ENCODE assay signal across 8 cellular contexts in genomic region chr16:25066426-25066746, GRCh38. TPM values are rescaled to one million over a fixed set of nuclear protein-coding genes. Genes with fewer than 3 reads are reported as not detected.
A peak's percentile ranks its signal among the peaks of the same experiment; 100 is the strongest.
DNase-seq lines count a peak whose midpoint lies in the region; ATAC-seq, FAIRE-seq and TF ChIP-seq lines count a peak whose summit lies in the region.

No MANE protein-coding gene starts in this region.

- H3K36me3 Mint-ChIP-seq in activated CD8-positive, alpha-beta memory T cell treated with anti-CD3 and anti-CD28 coated beads, Interleukin-2, amount 10 ng/mL, durations not matched to agents 7 days and 5 days: no peaks in the 10 kb centered on the region

- POLR2A ChIA-PET in HepG2 (lab: Yijun Ruan, JAX): interaction anchor here (0.9 to 1.5 kb wide), 10 partner anchors 11 to 112 kb away, joined by 4 to 15 read pairs (median 5); partner anchors contain the start of gene ARHGAP17

- peak overlapping the region; percentile 88 for H3K27ac Mint-ChIP-seq in activated CD8-positive, alpha-beta memory T cell treated with anti-CD3 and anti-CD28 coated beads, Interleukin-2, amount 10 ng/mL, durations not matched to agents 7 days and 5 days

- H2AFZ ChIP-seq in HepG2 (ENCODE audit: low read length): no peak overlapping the region

- intact Hi-C loops in HepG2 (cut with micrococcal nuclease; ENCODE audit: unreplicated experiment): loop anchor here (5.0 kb wide), 1 partner anchor 41 kb away; no protein-coding TSS in a partner anchor

- TF ChIP-seq POLR2A in HepG2 (IDR thresholded peaks at IDR 0.05; ENCODE audit: insufficient read depth in 1 of 2, low read depth in 2 of 2, low read length in 2 of 2): no peak

- H3K27me3 ChIP-seq in adipocyte (replicated peaks; ENCODE audit: control insufficient read depth, insufficient read depth, low read length) (no peaks in the 10 kb centered on the region), HepG2 (ENCODE audit: control insufficient read depth in 1 of 2, insufficient read depth in 2 of 2, low read length in 2 of 2) (peaks cover 0 to 36% of the 10 kb centered on the region in 2 experiments; a peak in 3 of 5 replicates), thoracic aorta (replicated peaks; ENCODE audit: insufficient read depth) (no peaks in the 10 kb centered on the region)

- H3K36me3 ChIP-seq in adipocyte (ENCODE audit: control insufficient read depth, insufficient read depth, low read length, severe bottlenecking): no peaks in the 10 kb centered on the region
- no peaks in the 10 kb centered on the region for H3K36me3 ChIP-seq in HepG2 (replicated peaks in 1 of 2; ENCODE audit: control insufficient read depth in 1 of 2, insufficient read depth in 2 of 2, low read length in 2 of 2)
- no peaks in the 10 kb centered on the region for H3K36me3 ChIP-seq in thoracic aorta

- in situ Hi-C loops in HepG2 (cut with HindIII; ENCODE audit: extremely low pct_ligation_motif_present, low pct_unique_long_range_greater_than_20kb): no loop called here

- H3K4me2 ChIP-seq in HepG2 (ENCODE audit: low read depth, low read length): peak overlapping the region; percentile 100

- H3K4me1 Mint-ChIP-seq in activated CD8-positive, alpha-beta memory T cell treated with anti-CD3 and anti-CD28 coated beads, Interleukin-2, amount 10 ng/mL, durations not matched to agents 7 days and 5 days: peaks cover 52% of the 10 kb centered on the region

- TF ChIP-seq RAD21 in HepG2 (CRISPR knock-in tag; IDR thresholded peaks at IDR 0.05): no peak

- H3K9me3 ChIP-seq in adipocyte (ENCODE audit: control insufficient read depth, low read length): no peaks in the 10 kb centered on the region
- H3K9me3 ChIP-seq in HepG2 (ENCODE audit: low read length): no peaks in the 10 kb centered on the region
- no peaks in the 10 kb centered on the region for H3K9me3 ChIP-seq in thoracic aorta

- no peaks in the 10 kb centered on the region for H4K20me1 ChIP-seq in HepG2 (ENCODE audit: insufficient read depth, low read length)

- no peak for DNase-seq in activated CD8-positive, alpha-beta memory T cell treated with anti-CD3 and anti-CD28 coated beads, Interleukin-2, amount 10 ng/mL, durations not matched to agents 7 days and 5 days
- no peak for DNase-seq in activated CD8-positive, alpha-beta memory T cell treated with anti-CD3 and anti-CD28 coated beads, Interleukin-2, amount 50 U/mL, for 4 hours
- DNase-seq in adipocyte (ENCODE audit: low read depth): no peak
- DNase-seq in HepG2 (ENCODE audit: low spot score): no peak
- no peak for DNase-seq in thoracic aorta (ENCODE audit: low spot score)
- DNase-seq in NCI-H510A treated with DMSO at 0.1 percent for 48 hours (lab: John Stamatoyannopoulos, UW): no peak
- DNase-seq in hypothalamus (lab: John Stamatoyannopoulos, UW): no peak
- no peak for DNase-seq in mucosa of gallbladder (ENCODE audit: low spot score)

- 73% methylated on average over 12 of the region's 16 CpGs for WGBS in HepG2 (ENCODE audit: low lambda C conversion rate)

- TF ChIP-seq CTCF in HepG2 (CRISPR knock-in tag; IDR thresholded peaks at IDR 0.05): no peak
- TF ChIP-seq CTCF in thoracic aorta (IDR thresholded peaks at IDR 0.05): no peak

- no peaks in the 10 kb centered on the region for H3K79me2 ChIP-seq in HepG2 (ENCODE audit: insufficient read depth, low read length)

- BruUV-seq in HepG2 (replicated peaks; lab: Mats Ljungman, UMichigan): no TSS peak

- peak overlapping the region; percentile 81 for H3K9ac ChIP-seq in adipocyte (ENCODE audit: low read length)
- H3K9ac ChIP-seq in HepG2 (ENCODE audit: insufficient read depth, low read depth, low read length): no peak overlapping the region

- TF ChIP-seq EP300 in HepG2 (IDR thresholded peaks at IDR 0.05; ENCODE audit: low read depth in 2 of 2, low read length in 2 of 2): no peak
- no peak; the same call in 1 of the 2 replicates for TF ChIP-seq EP300 in HepG2 (CRISPR knock-in tag; IDR thresholded peaks at IDR 0.05; ENCODE audit: borderline replicate concordance)

- H3K4me3 Mint-ChIP-seq in activated CD8-positive, alpha-beta memory T cell treated with anti-CD3 and anti-CD28 coated beads, Interleukin-2, amount 10 ng/mL, durations not matched to agents 7 days and 5 days: peak overlapping the region; percentile 55

- ATAC-seq in activated CD8-positive, alpha-beta memory T cell treated with anti-CD3 and anti-CD28 coated beads, Interleukin-2, amount 10 ng/mL, durations not matched to agents 7 days and 5 days: no peak
- ATAC-seq in HepG2 (peak; percentile 2; the same call in 1 of the 3 replicates), thoracic aorta (ENCODE audit: insufficient number of reproducible peaks, low FRiP score, low read depth) (no peak)

- H3K27ac ChIP-seq in HepG2 (ENCODE audit: extremely low read length, insufficient read depth, low read length) (no peak overlapping the region), thoracic aorta (peak overlapping the region; percentile 81 to 87)

- H3K4me3 ChIP-seq in adipocyte (ENCODE audit: low read length): peak overlapping the region; percentile 93
- H3K4me3 ChIP-seq in HepG2 (replicated peaks in 1 of 3; ENCODE audit: insufficient read depth in 1 of 3, low read depth in 2 of 3, low read length in 3 of 3): no peak overlapping the region
- peak overlapping the region; percentile 81 for H3K4me3 ChIP-seq in thoracic aorta

- FAIRE-seq in HepG2 (lab: Jason Lieb, UNC): no peak

- H3K4me1 ChIP-seq in adipocyte (ENCODE audit: control insufficient read depth, insufficient read depth, low read length) (peaks cover 4% of the 10 kb centered on the region), HepG2 (ENCODE audit: insufficient read depth, low read length) (peaks cover 44% of the 10 kb centered on the region), thoracic aorta (ENCODE audit: control insufficient read depth in 1 of 2, low read depth in 2 of 2) (peaks cover 0 to 18% of the 10 kb centered on the region in 2 donors)

- H3K27me3 Mint-ChIP-seq in activated CD8-positive, alpha-beta memory T cell treated with anti-CD3 and anti-CD28 coated beads, Interleukin-2, amount 10 ng/mL, durations not matched to agents 7 days and 5 days: no peaks in the 10 kb centered on the region

- no peaks in the 10 kb centered on the region for H3K9me3 Mint-ChIP-seq in activated CD8-positive, alpha-beta memory T cell treated with anti-CD3 and anti-CD28 coated beads, Interleukin-2, amount 10 ng/mL, durations not matched to agents 7 days and 5 days (ENCODE audit: low read depth)

- CTCF ChIA-PET in activated CD8-positive, alpha-beta memory T cell treated with anti-CD3 and anti-CD28 coated beads, Interleukin-2, amount 10 ng/mL, durations not matched to agents 7 days and 5 days (lab: Charles Lee): interaction anchor here (1.0 to 2.2 kb wide), 8 partner anchors 8 to 159 kb away, joined by 3 to 13 read pairs (median 6); partner anchors contain the start of gene ARHGAP17
- CTCF ChIA-PET in HepG2 (lab: Yijun Ruan, JAX; ENCODE audit: low intra/inter-chr PET ratio, low total read pairs): no interaction called here

RNA-seq across cellular contexts. Expression of gene LCMT1, which starts 45.2 kb away (rescaled TPM):
- 10 to 100 TPM; 38.9 to 44.6 TPM for total RNA-seq in activated CD8-positive, alpha-beta memory T cell treated with anti-CD3 and anti-CD28 coated beads, Interleukin-2, amount 10 ng/mL, durations not matched to agents 7 days and 5 days
- 48.7 and 56.5 TPM in 2 replicates for total RNA-seq in HepG2 (2016; rRNA removed; fragmentation: Illumina TruSeq; extraction: Trizol)
- 67.0 and 75.9 TPM in 2 replicates for total RNA-seq in HepG2 (2016; cell fraction: cytosol; rRNA removed; fragmentation: Illumina TruSeq; extraction: Trizol; ENCODE audit: low read depth)
- total RNA-seq in HepG2 (2016; cell fraction: insoluble cytoplasmic fraction; rRNA removed; fragmentation: Illumina TruSeq; extraction: Trizol): 51.5 and 57.1 TPM in 2 replicates
- 81.3 and 87.0 TPM in 2 replicates for total RNA-seq in HepG2 (2016; cell fraction: membrane; rRNA removed; fragmentation: Illumina TruSeq; extraction: Trizol)
- total RNA-seq in HepG2 (2016; cell fraction: nucleus; rRNA removed; fragmentation: Illumina TruSeq; extraction: Trizol): 28.0 and 34.4 TPM in 2 replicates
- polyA plus RNA-seq in HepG2 (2011; rRNA removed): 41.2 and 43.7 TPM in 2 replicates
- 42.6 and 51.2 TPM in 2 replicates for polyA plus RNA-seq in HepG2 (2011; cell fraction: cytosol; rRNA removed)
- 23.2 and 26.4 TPM in 2 replicates for polyA plus RNA-seq in HepG2 (2011; cell fraction: nucleus; rRNA removed)
- polyA plus RNA-seq in HepG2 (2012): 67.7 and 68.8 TPM in 2 replicates
- 61.9 and 62.5 TPM in 2 replicates for polyA plus RNA-seq in HepG2 (2016; cell fraction: cytosol; fragmentation: Illumina TruSeq; extraction: Trizol; ENCODE audit: low read depth)
- 64.0 and 66.9 TPM in 2 replicates for polyA plus RNA-seq in HepG2 (2016; cell fraction: insoluble cytoplasmic fraction; fragmentation: Illumina TruSeq; extraction: Trizol; ENCODE audit: low read depth)
- 79.0 and 84.0 TPM in 2 replicates for polyA plus RNA-seq in HepG2 (2016; cell fraction: membrane; fragmentation: Illumina TruSeq; extraction: Trizol; ENCODE audit: low read depth)
- 40.6 and 45.1 TPM in 2 replicates for polyA plus RNA-seq in HepG2 (2016; cell fraction: nucleus; fragmentation: Illumina TruSeq; extraction: Trizol; ENCODE audit: insufficient read depth, low read depth)
- 27.8 and 49.9 TPM in 2 replicates for polyA minus RNA-seq in HepG2 (2011; rRNA and poly(A)+ RNA removed; ENCODE audit: low replicate concordance)
- 31.9 and 34.4 TPM in 2 replicates for polyA minus RNA-seq in HepG2 (2011; cell fraction: cytosol; rRNA and poly(A)+ RNA removed)
- 43.3 and 57.2 TPM in 2 replicates for polyA minus RNA-seq in HepG2 (2011; cell fraction: nucleus; rRNA and poly(A)+ RNA removed)
- total RNA-seq in thoracic aorta: 10 to 100 TPM; 31.0 to 42.5 TPM
- 31.0 TPM for total RNA-seq in mucosa of gallbladder

RNA-seq across cellular contexts. Expression of gene ARHGAP17, which starts 51.2 kb away (rescaled TPM):
- total RNA-seq in activated CD8-positive, alpha-beta memory T cell treated with anti-CD3 and anti-CD28 coated beads, Interleukin-2, amount 10 ng/mL, durations not matched to agents 7 days and 5 days: 10 to 100 TPM; 69.4 to 80.8 TPM
- total RNA-seq in HepG2 (2016; rRNA removed; fragmentation: Illumina TruSeq; extraction: Trizol) (24.6 and 43.8 TPM in 2 replicates), thoracic aorta (10 to 100 TPM; 39.0 to 83.2 TPM), mucosa of gallbladder (72.9 TPM)
- 13.5 and 14.6 TPM in 2 replicates for total RNA-seq in HepG2 (2016; cell fraction: cytosol; rRNA removed; fragmentation: Illumina TruSeq; extraction: Trizol; ENCODE audit: low read depth)
- total RNA-seq in HepG2 (2016; cell fraction: insoluble cytoplasmic fraction; rRNA removed; fragmentation: Illumina TruSeq; extraction: Trizol): 22.9 and 34.1 TPM in 2 replicates
- 38.2 and 42.2 TPM in 2 replicates for total RNA-seq in HepG2 (2016; cell fraction: membrane; rRNA removed; fragmentation: Illumina TruSeq; extraction: Trizol)
- total RNA-seq in HepG2 (2016; cell fraction: nucleus; rRNA removed; fragmentation: Illumina TruSeq; extraction: Trizol): 51.5 and 56.4 TPM in 2 replicates
- polyA plus RNA-seq in HepG2 (2011; rRNA removed): 18.7 and 20.8 TPM in 2 replicates
- polyA plus RNA-seq in HepG2 (2011; cell fraction: cytosol; rRNA removed): 12.9 and 15.6 TPM in 2 replicates
- 45.1 and 48.7 TPM in 2 replicates for polyA plus RNA-seq in HepG2 (2011; cell fraction: nucleus; rRNA removed)
- polyA plus RNA-seq in HepG2 (2012): 43.9 and 44.3 TPM in 2 replicates
- polyA plus RNA-seq in HepG2 (2016; cell fraction: cytosol; fragmentation: Illumina TruSeq; extraction: Trizol; ENCODE audit: low read depth): 13.4 and 14.4 TPM in 2 replicates
- 50.2 and 64.9 TPM in 2 replicates for polyA plus RNA-seq in HepG2 (2016; cell fraction: insoluble cytoplasmic fraction; fragmentation: Illumina TruSeq; extraction: Trizol; ENCODE audit: low read depth)
- polyA plus RNA-seq in HepG2 (2016; cell fraction: membrane; fragmentation: Illumina TruSeq; extraction: Trizol; ENCODE audit: low read depth): 28.7 and 35.1 TPM in 2 replicates
- polyA plus RNA-seq in HepG2 (2016; cell fraction: nucleus; fragmentation: Illumina TruSeq; extraction: Trizol; ENCODE audit: insufficient read depth, low read depth): 76.7 and 80.0 TPM in 2 replicates
- polyA minus RNA-seq in HepG2 (2011; rRNA and poly(A)+ RNA removed; ENCODE audit: low replicate concordance): 32.6 and 34.6 TPM in 2 replicates
- 25.9 and 33.1 TPM in 2 replicates for polyA minus RNA-seq in HepG2 (2011; cell fraction: cytosol; rRNA and poly(A)+ RNA removed)
- polyA minus RNA-seq in HepG2 (2011; cell fraction: nucleus; rRNA and poly(A)+ RNA removed): 83.6 and 90.6 TPM in 2 replicates

Comparison
In these comparisons a context has a peak if more than half of its experiments do, and no peak if none do; other contexts are left out.
1. H3K4me3 ChIP-seq: peak in adipocyte (single experiment) and thoracic aorta (single experiment); none in HepG2 (0 of 3).